In genomic region chr13:65594255-65594654, GRCh38 we compare ENCODE assay signal across 1 cellular context.
A peak's percentile ranks its signal among the peaks of the same experiment; 100 is the strongest.
TF ChIP-seq lines count a peak whose summit lies in the region.

No MANE protein-coding gene starts in this region.

TF ChIP-seq in SK-N-SH treated with all-trans-retinoic acid at 6 μM for 48 hours, 23 proteins besides CTCF, POLR2A, EP300 and RAD21 (continued from another document):
- TF ChIP-seq ZC3H10 (CRISPR knock-in tag; IDR thresholded peaks at IDR 0.05), result peak; percentile 81; the same call in 1 of the 2 replicates
- TF ChIP-seq CSRNP3 (CRISPR knock-in tag; IDR thresholded peaks at IDR 0.05), result peak; percentile 94
- peak; percentile 73 for TF ChIP-seq TCF4 (CRISPR knock-in tag; IDR thresholded peaks at IDR 0.05; ENCODE audit: borderline replicate concordance)
- TF ChIP-seq ZNF70 (CRISPR knock-in tag; IDR thresholded peaks at IDR 0.05), result no peak
- no peak for TF ChIP-seq SNAI2 (CRISPR knock-in tag; IDR thresholded peaks at IDR 0.05)
- TF ChIP-seq RARB (CRISPR knock-in tag; IDR thresholded peaks at IDR 0.05), result peak; percentile 73; the same call in 1 of the 2 replicates
